In the genomic region with DNA sequence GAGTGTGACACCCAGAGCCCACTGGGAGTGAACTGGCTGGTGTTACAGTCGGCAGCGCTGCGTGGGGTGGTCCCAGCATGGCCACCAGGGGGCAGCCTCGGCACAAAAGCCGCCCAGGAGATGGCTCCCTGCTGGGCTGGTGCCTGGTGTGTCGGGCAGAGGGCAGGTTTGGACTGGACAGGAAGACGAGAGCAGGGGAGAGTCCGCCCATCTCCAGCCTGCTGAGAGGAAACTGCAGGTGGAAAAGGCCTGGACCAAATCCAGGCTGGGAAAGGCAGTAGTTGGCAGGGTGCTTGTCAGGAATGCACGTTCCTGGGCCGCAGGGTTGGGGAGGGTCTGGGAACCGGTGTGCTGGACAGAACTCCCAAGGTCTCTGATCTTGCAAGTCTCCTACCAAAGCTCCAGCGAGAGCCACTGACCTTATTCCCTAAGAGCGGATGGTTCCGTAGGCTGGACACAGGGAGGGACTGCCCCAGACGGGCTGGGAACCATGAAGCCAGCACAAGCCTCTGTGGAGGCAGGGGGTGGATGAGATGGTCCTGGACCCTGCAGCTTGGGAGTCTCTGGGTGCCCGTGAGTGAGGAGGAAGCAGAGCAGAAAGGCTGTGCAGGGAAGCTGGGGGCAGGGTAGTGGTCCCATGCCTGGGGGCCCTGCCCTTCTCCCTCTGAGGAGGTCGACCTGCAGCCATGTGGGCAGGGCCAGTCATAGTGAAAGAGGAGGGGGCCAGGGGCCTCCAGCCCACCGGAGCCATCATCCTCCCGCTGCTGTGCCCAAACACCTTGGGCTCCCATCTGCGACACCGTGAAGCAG, we compare ENCODE assay signal across 8 cellular contexts. TPM values are rescaled to one million over a fixed set of nuclear protein-coding genes. Genes with fewer than 3 reads are reported as not detected.
DNase-seq lines count a peak whose midpoint lies in the region; ATAC-seq and TF ChIP-seq lines count a peak whose summit lies in the region.

No MANE protein-coding gene starts in this region.

- H3K4me3 Mint-ChIP-seq in CD8-positive, alpha-beta T cell, result peak overlapping the region; percentile 67

- ATAC-seq in CD8-positive, alpha-beta T cell, result peak; percentile 88
- ATAC-seq in lung (ENCODE audit: insufficient read depth, low FRiP score), result peak; percentile 45

- peaks cover 22% of the 10 kb centered on the region for H3K27me3 Mint-ChIP-seq in CD8-positive, alpha-beta T cell (ENCODE audit: low read depth)

- peaks cover 8% of the 10 kb centered on the region for H3K4me1 ChIP-seq in CD8-positive, alpha-beta T cell (ENCODE audit: insufficient read depth, low read length)
- peaks cover 5 to 47% of the 10 kb centered on the region in 2 donors for H3K4me1 ChIP-seq in lung (ENCODE audit: control insufficient read depth in 2 of 2, insufficient read depth in 2 of 2, low read length in 2 of 2)

- 43 to 48% methylated on average over 19 to 21 of the region's 21 CpGs for WGBS in lung, 2 donors

- intact Hi-C loops in CD8-positive, alpha-beta T cell (cut with DNase I, micrococcal nuclease), result loop anchor here (1.0 to 10.0 kb wide), 5 partner anchors 44 to 378 kb away; partner anchors contain the start of gene CDCA4 (in 1 of the 2)

- H3K4me3 ChIP-seq in CD8-positive, alpha-beta T cell (ENCODE audit: low read depth, low read length), result no peak overlapping the region
- H3K4me3 ChIP-seq in lung, result no peak overlapping the region

- TF ChIP-seq CTCF in CD8-positive, alpha-beta T cell (IDR thresholded peaks at IDR 0.05), result peak; percentile 84
- peak; percentile 91 for TF ChIP-seq CTCF in lung (IDR thresholded peaks at IDR 0.05; ENCODE audit: control extremely low read depth, extremely low read depth)

- CTCF ChIA-PET in CD8-positive, alpha-beta T cell (lab: Charles Lee), result interaction anchor here (0.6 to 6.6 kb wide), 21 partner anchors 9 to 601 kb away, joined by 3 to 172 read pairs (median 5); partner anchors contain the start of gene CLBA1

- H3K36me3 Mint-ChIP-seq in CD8-positive, alpha-beta T cell, result no peaks in the 10 kb centered on the region

- no peak overlapping the region for H3K27ac Mint-ChIP-seq in CD8-positive, alpha-beta T cell

- peaks cover 12% of the 10 kb centered on the region for H3K4me1 Mint-ChIP-seq in CD8-positive, alpha-beta T cell (ENCODE audit: low read depth)

- peak; percentile 76 to 94 (median 84) for DNase-seq in CD8-positive, alpha-beta T cell
- peak; percentile 68 for DNase-seq in H4 (ENCODE audit: low spot score)
- peak; percentile 89 for DNase-seq in NCI-H69 (lab: John Stamatoyannopoulos, UW)
- DNase-seq in activated CD4-positive, alpha-beta T cell treated with anti-CD3 and anti-CD28 coated beads, Interleukin-2, amount 50 U/mL, for 48 hours, result peak; percentile 91 to 92
- peak; percentile 89 for DNase-seq in dermis blood vessel endothelial cell
- DNase-seq in lung (ENCODE audit: low spot score), result peak; percentile 85
- DNase-seq in stimulated activated CD8-positive, alpha-beta memory T cell treated with anti-CD3 and anti-CD28 coated beads, Interleukin-15, amount 100 ng/mL, for 1 hour (ENCODE audit: low read depth), result peak; percentile 75
- DNase-seq in cerebellar nuclear complex (lab: John Stamatoyannopoulos, UW), result no peak

- POLR2A ChIA-PET in CD8-positive, alpha-beta T cell (lab: Charles Lee), result no interaction called here

- H3K9me3 Mint-ChIP-seq in CD8-positive, alpha-beta T cell, result no peaks in the 10 kb centered on the region

- H3K27me3 ChIP-seq in CD8-positive, alpha-beta T cell (ENCODE audit: insufficient read depth, low read length), result peaks cover 9% of the 10 kb centered on the region
- no peaks in the 10 kb centered on the region for H3K27me3 ChIP-seq in lung (ENCODE audit: control insufficient read depth, insufficient read depth)

- H3K36me3 ChIP-seq in CD8-positive, alpha-beta T cell (ENCODE audit: insufficient read depth, low read length), result no peaks in the 10 kb centered on the region
- H3K36me3 ChIP-seq in lung (ENCODE audit: control insufficient read depth in 2 of 2, insufficient read depth in 2 of 2, low read length in 2 of 2), result no peaks in the 10 kb centered on the region

- no peaks in the 10 kb centered on the region for H3K9me3 ChIP-seq in CD8-positive, alpha-beta T cell (ENCODE audit: low read length)
- no peaks in the 10 kb centered on the region for H3K9me3 ChIP-seq in lung (ENCODE audit: control insufficient read depth in 2 of 2, insufficient read depth in 1 of 2, low read length in 1 of 2)

- H3K27ac ChIP-seq in CD8-positive, alpha-beta T cell (ENCODE audit: low read depth, low read length), result no peak overlapping the region
- no peak overlapping the region for H3K27ac ChIP-seq in lung (ENCODE audit: low read depth in 1 of 2, low read length in 1 of 2)

RNA-seq across cellular contexts. Expression of gene AHNAK2, which starts 1.8 kb away (rescaled TPM):
- total RNA-seq in CD8-positive, alpha-beta T cell, result under 1 TPM; 0.06 to 0.14 TPM
- 4.4 and 5.2 TPM in 2 replicates for total RNA-seq in H4 (2014; rRNA removed; shearing (Covaris generic))
- total RNA-seq in dermis blood vessel endothelial cell (24.5 and 40.5 TPM in 2 replicates), lung (10 to 100 TPM in 1 of 2 donors, 1 to 10 TPM in 1; 8.1 to 26.6 TPM)
- 1 to 10 TPM; 3.5 to 8.1 TPM for polyA plus RNA-seq in lung

RNA-seq across cellular contexts. Expression of gene CLBA1, which starts 9.2 kb away (rescaled TPM):
- 1 to 10 TPM in 1 of 2 experiments, under 1 TPM in 1; 0.84 to 1.0 TPM for total RNA-seq in CD8-positive, alpha-beta T cell
- total RNA-seq in H4 (2014; rRNA removed; shearing (Covaris generic)), result 2.4 and 4.4 TPM in 2 replicates
- 3.7 and 4.6 TPM in 2 replicates for total RNA-seq in dermis blood vessel endothelial cell
- 10 to 100 TPM; 15.0 to 22.3 TPM for total RNA-seq in lung
- 10 to 100 TPM; 12.3 to 12.5 TPM for polyA plus RNA-seq in lung

RNA-seq across cellular contexts. Expression of gene CDCA4, which starts 44.5 kb away (rescaled TPM):
- 10 to 100 TPM; 20.2 to 22.9 TPM for total RNA-seq in CD8-positive, alpha-beta T cell
- total RNA-seq in H4 (2014; rRNA removed; shearing (Covaris generic)), result 42.8 and 46.1 TPM in 2 replicates
- total RNA-seq in dermis blood vessel endothelial cell, result 29.8 and 41.1 TPM in 2 replicates
- total RNA-seq in lung, result 1 to 10 TPM; 7.5 to 8.4 TPM
- polyA plus RNA-seq in lung, result 1 to 10 TPM; 8.0 to 9.8 TPM

RNA-seq across cellular contexts. Expression of gene PLD4, which starts 51.7 kb away (rescaled TPM):
- total RNA-seq in CD8-positive, alpha-beta T cell, result under 1 TPM; 0.31 to 0.43 TPM
- total RNA-seq in H4 (2014; rRNA removed; shearing (Covaris generic)), result not detected in 2 replicates
- total RNA-seq in dermis blood vessel endothelial cell, result under 0.01 and 0.05 TPM in 2 replicates
- 1 to 10 TPM in 1 of 2 donors, under 1 TPM in 1; 0.92 to 6.3 TPM for total RNA-seq in lung
- under 1 TPM; 0.71 to 0.84 TPM for polyA plus RNA-seq in lung

Comparison
In these comparisons a context has a peak if more than half of its experiments do, and no peak if none do; other contexts are left out.
1. DNase-seq: peak in CD8-positive, alpha-beta T cell (7 of 7), H4 (single experiment), NCI-H69 (single experiment), activated CD4-positive, alpha-beta T cell treated with anti-CD3 and anti-CD28 coated beads, Interleukin-2, amount 50 U/mL, for 48 hours (2 of 2), dermis blood vessel endothelial cell (single experiment), lung (single experiment) and stimulated activated CD8-positive, alpha-beta memory T cell treated with anti-CD3 and anti-CD28 coated beads, Interleukin-15, amount 100 ng/mL, for 1 hour (single experiment); none in cerebellar nuclear complex (0 of 2).